Comparison of ENCODE assay signal across 8 cellular contexts in genomic region chr6:31582230-31582601, GRCh38. TPM values are rescaled to one million over a fixed set of nuclear protein-coding genes. Genes with fewer than 3 reads are reported as not detected.
DNase-seq lines count a peak whose midpoint lies in the region; ATAC-seq lines count a peak whose summit lies in the region.

LTB (minus strand) TSS chr6:31582424; CDS start chr6:31582417, 7 bp downstream.

- peaks cover 62% of the 10 kb centered on the region for H3K4me1 Mint-ChIP-seq in T-helper 2 cell treated with Interferon-gamma antibody and Interleukin-4, amounts not matched to agents 5 μg/mL and 100 μg/mL, for 36 hours (ENCODE audit: low read depth)
- H3K4me1 Mint-ChIP-seq in dendritic cell treated with granulocyte-macrophage colony-stimulating factor and Interleukin-4, amounts not matched to agents 40 ng/mL and 50 ng/mL, for 4 days (ENCODE audit: low read depth) = peaks cover 64% of the 10 kb centered on the region
- H3K4me1 Mint-ChIP-seq in naive thymus-derived CD8-positive, alpha-beta T cell = peaks cover 37 to 87% (median 73%) of the 10 kb centered on the region in 4 donors

- H3K4me3 Mint-ChIP-seq in T-helper 2 cell treated with Interferon-gamma antibody and Interleukin-4, amounts not matched to agents 5 μg/mL and 100 μg/mL, for 36 hours = peak within 1 kb of the TSS; percentile 95
- peak within 1 kb of the TSS; percentile 90 for H3K4me3 Mint-ChIP-seq in dendritic cell treated with granulocyte-macrophage colony-stimulating factor and Interleukin-4, amounts not matched to agents 40 ng/mL and 50 ng/mL, for 4 days
- peak within 1 kb of the TSS; percentile 97 to 100 (median 99) for H3K4me3 Mint-ChIP-seq in naive thymus-derived CD8-positive, alpha-beta T cell

- no peaks in the 10 kb centered on the region for H3K27me3 Mint-ChIP-seq in T-helper 2 cell treated with Interferon-gamma antibody and Interleukin-4, amounts not matched to agents 5 μg/mL and 100 μg/mL, for 36 hours (ENCODE audit: low read depth)
- no peaks in the 10 kb centered on the region for H3K27me3 Mint-ChIP-seq in dendritic cell treated with granulocyte-macrophage colony-stimulating factor and Interleukin-4, amounts not matched to agents 40 ng/mL and 50 ng/mL, for 4 days
- no peaks in the 10 kb centered on the region for H3K27me3 Mint-ChIP-seq in naive thymus-derived CD8-positive, alpha-beta T cell

- intact Hi-C loops in dendritic cell treated with granulocyte-macrophage colony-stimulating factor and Interleukin-4, amounts not matched to agents 40 ng/mL and 50 ng/mL, for 4 days (cut with micrococcal nuclease) = no loop called here

- H3K4me3 ChIP-seq in GM08714 (ENCODE audit: low read length) = peak within 1 kb of the TSS; percentile 71

- peak; percentile 53 to 72 for ATAC-seq in naive thymus-derived CD8-positive, alpha-beta T cell
- ATAC-seq in GM19397 (IDR thresholded peaks at IDR 0.05; ENCODE audit: unreplicated experiment) = no peak

- peaks cover 54% of the 10 kb centered on the region for H3K36me3 Mint-ChIP-seq in T-helper 2 cell treated with Interferon-gamma antibody and Interleukin-4, amounts not matched to agents 5 μg/mL and 100 μg/mL, for 36 hours (ENCODE audit: low read depth)
- peaks cover 27% of the 10 kb centered on the region for H3K36me3 Mint-ChIP-seq in dendritic cell treated with granulocyte-macrophage colony-stimulating factor and Interleukin-4, amounts not matched to agents 40 ng/mL and 50 ng/mL, for 4 days (ENCODE audit: low read depth)
- peaks cover 7 to 12% (median 11%) of the 10 kb centered on the region in 3 donors for H3K36me3 Mint-ChIP-seq in naive thymus-derived CD8-positive, alpha-beta T cell

- H3K27ac Mint-ChIP-seq in T-helper 2 cell treated with Interferon-gamma antibody and Interleukin-4, amounts not matched to agents 5 μg/mL and 100 μg/mL, for 36 hours = peak within 1 kb of the TSS; percentile 91
- H3K27ac Mint-ChIP-seq in dendritic cell treated with granulocyte-macrophage colony-stimulating factor and Interleukin-4, amounts not matched to agents 40 ng/mL and 50 ng/mL, for 4 days = peak within 1 kb of the TSS; percentile 93
- H3K27ac Mint-ChIP-seq in naive thymus-derived CD8-positive, alpha-beta T cell = peak within 1 kb of the TSS; percentile 92 to 100 (median 98)

- no peaks in the 10 kb centered on the region for H3K9me3 Mint-ChIP-seq in T-helper 2 cell treated with Interferon-gamma antibody and Interleukin-4, amounts not matched to agents 5 μg/mL and 100 μg/mL, for 36 hours
- H3K9me3 Mint-ChIP-seq in dendritic cell treated with granulocyte-macrophage colony-stimulating factor and Interleukin-4, amounts not matched to agents 40 ng/mL and 50 ng/mL, for 4 days = no peaks in the 10 kb centered on the region
- no peaks in the 10 kb centered on the region for H3K9me3 Mint-ChIP-seq in naive thymus-derived CD8-positive, alpha-beta T cell

- POLR2A ChIA-PET in naive thymus-derived CD8-positive, alpha-beta T cell (lab: Charles Lee) = interaction anchor here (0.9 to 38.0 kb wide), 17 partner anchors 3 to 1390 kb away, joined by 3 to 1584 read pairs (median 9); partner anchors contain the start of genes ATP6V1G2, BAG6, DDX39B and GPANK1

- no peak for DNase-seq in T-helper 2 cell treated with Interferon-gamma antibody and Interleukin-4, amounts not matched to agents 5 μg/mL and 100 μg/mL, for 36 hours (ENCODE audit: low spot score)
- peak; percentile 44 to 84 (median 75) for DNase-seq in naive thymus-derived CD8-positive, alpha-beta T cell
- DNase-seq in cortex of kidney (lab: John Stamatoyannopoulos, UW) (no peak), NCI-H748 (lab: John Stamatoyannopoulos, UW; ENCODE audit: unreplicated experiment) (no peak), dedifferentiated amniotic fluid mesenchymal stem cell (ENCODE audit: extremely low spot score) (no peak)

RNA-seq across cellular contexts. Expression of gene LTB, which starts in this region (rescaled TPM):
- total RNA-seq in naive thymus-derived CD8-positive, alpha-beta T cell = 100 to 1,000 TPM; 450 to 469 TPM
- polyA plus RNA-seq in naive thymus-derived CD8-positive, alpha-beta T cell = 1,000 to 10,000 TPM in 2 of 3 donors, 100 to 1,000 TPM in 1; 707 to 1,760 (median 1,173) TPM

Comparison
In these comparisons a context has a peak if more than half of its experiments do, and no peak if none do; other contexts are left out.
1. DNase-seq: peak in naive thymus-derived CD8-positive, alpha-beta T cell (10 of 10); none in T-helper 2 cell treated with Interferon-gamma antibody and Interleukin-4, amounts not matched to agents 5 μg/mL and 100 μg/mL, for 36 hours (single experiment), cortex of kidney (single experiment), NCI-H748 (single experiment) and dedifferentiated amniotic fluid mesenchymal stem cell (single experiment).
2. Peak in every context shown above with its lines, with median percentiles within 50 percentile points of each other: H3K27ac Mint-ChIP-seq and H3K4me3 Mint-ChIP-seq.